Comparison of ENCODE assay signal across 8 cellular contexts in genomic region chr6:43076093-43076927, GRCh38. TPM values are rescaled to one million over a fixed set of nuclear protein-coding genes. Genes with fewer than 3 reads are reported as not detected.
A peak's percentile ranks its signal among the peaks of the same experiment; 100 is the strongest.
DNase-seq lines count a peak whose midpoint lies in the region; ATAC-seq, FAIRE-seq and TF ChIP-seq lines count a peak whose summit lies in the region.

TSS of gene PTK7 (plus strand) at chr6:43076314. CDS start at chr6:43076489, 175 bp downstream.

- ATAC-seq in activated naive CD8-positive, alpha-beta T cell treated with anti-CD3 and anti-CD28 coated beads, Interleukin-2, amount 50 U/mL, for 24 hours = no peak
- peak; percentile 69 for ATAC-seq in left ventricle myocardium superior

- no peak for FAIRE-seq in GM12892 (lab: Jason Lieb, UNC)

- peak within 1 kb of the TSS; percentile 49 for H3K9ac ChIP-seq in rectal smooth muscle tissue (ENCODE audit: low read length)

- H3K4me1 Mint-ChIP-seq in activated naive CD8-positive, alpha-beta T cell treated with anti-CD3 and anti-CD28 coated beads, Interleukin-2, amount 50 U/mL, for 24 hours = peaks cover 5% of the 10 kb centered on the region

- no peaks in the 10 kb centered on the region for H3K9me3 Mint-ChIP-seq in activated naive CD8-positive, alpha-beta T cell treated with anti-CD3 and anti-CD28 coated beads, Interleukin-2, amount 50 U/mL, for 24 hours

- peaks cover 2% of the 10 kb centered on the region for H3K4me1 ChIP-seq in rectal smooth muscle tissue (ENCODE audit: control insufficient read depth, insufficient read depth, low read length)

- H3K27me3 ChIP-seq in rectal smooth muscle tissue (ENCODE audit: control insufficient read depth, insufficient read depth, low read length) = no peaks in the 10 kb centered on the region

- peak within 1 kb of the TSS; percentile 67 for H3K4me3 Mint-ChIP-seq in activated naive CD8-positive, alpha-beta T cell treated with anti-CD3 and anti-CD28 coated beads, Interleukin-2, amount 50 U/mL, for 24 hours

- no peak for TF ChIP-seq CTCF in GM12875 (IDR thresholded peaks at IDR 0.05; ENCODE audit: borderline replicate concordance, insufficient read depth, low read depth, low read length)

- peak within 1 kb of the TSS; percentile 22 for H3K4me3 ChIP-seq in GM12875 (ENCODE audit: low read depth, low read length)
- peak within 1 kb of the TSS; percentile 65 for H3K4me3 ChIP-seq in rectal smooth muscle tissue (ENCODE audit: low read length)

- in situ Hi-C loops in ACHN (cut with HindIII; ENCODE audit: low pct_ligation_motif_present, low pct_unique_long_range_greater_than_20kb, low sequenced_read_pairs) = no loop called here

- TF ChIP-seq POLR2A in GM12892 (IDR thresholded peaks at IDR 0.05; ENCODE audit: low read depth, low read length) = no peak

- no peak within 1 kb of the TSS for H3K27ac ChIP-seq in rectal smooth muscle tissue (ENCODE audit: low read depth, low read length)

- intact Hi-C loops in left ventricle myocardium superior (cut with micrococcal nuclease) = no loop called here

- H3K27me3 Mint-ChIP-seq in activated naive CD8-positive, alpha-beta T cell treated with anti-CD3 and anti-CD28 coated beads, Interleukin-2, amount 50 U/mL, for 24 hours = peaks cover 22% of the 10 kb centered on the region

- no peak within 1 kb of the TSS for H3K27ac Mint-ChIP-seq in activated naive CD8-positive, alpha-beta T cell treated with anti-CD3 and anti-CD28 coated beads, Interleukin-2, amount 50 U/mL, for 24 hours

- H3K36me3 ChIP-seq in rectal smooth muscle tissue (ENCODE audit: control insufficient read depth, insufficient read depth, low read length) = peaks cover 4% of the 10 kb centered on the region

- H3K36me3 Mint-ChIP-seq in activated naive CD8-positive, alpha-beta T cell treated with anti-CD3 and anti-CD28 coated beads, Interleukin-2, amount 50 U/mL, for 24 hours (ENCODE audit: low read depth) = peaks cover 1% of the 10 kb centered on the region

- DNase-seq in ACHN (peak; percentile 46), NCI-H748 treated with DMSO at 0.1 percent for 48 hours (lab: John Stamatoyannopoulos, UW) (peak; percentile 75), left ventricle myocardium superior (peak; percentile 56), GM12892 (ENCODE audit: insufficient read length) (no peak), superior temporal gyrus (ENCODE audit: extremely low spot score) (no peak)
- peak; percentile 28 for DNase-seq in activated naive CD8-positive, alpha-beta T cell treated with anti-CD3 and anti-CD28 coated beads, Interleukin-2, amount 50 U/mL, for 24 hours

RNA-seq across cellular contexts. Expression of gene PTK7, which starts in this region (rescaled TPM):
- total RNA-seq in left ventricle myocardium superior = 2.1 TPM
- 0.83 TPM for polyA plus RNA-seq in GM12892 (2012; ENCODE audit: missing spikeins)

Comparison
In these comparisons a context has a peak if more than half of its experiments do, and no peak if none do; other contexts are left out.
1. DNase-seq: peak in ACHN (single experiment), NCI-H748 treated with DMSO at 0.1 percent for 48 hours (single experiment), activated naive CD8-positive, alpha-beta T cell treated with anti-CD3 and anti-CD28 coated beads, Interleukin-2, amount 50 U/mL, for 24 hours (single experiment) and left ventricle myocardium superior (single experiment); none in GM12892 (single experiment) and superior temporal gyrus (single experiment).